Comparison of ENCODE assay signal across 1 cellular context in genomic region chr4:166777760-166778159, GRCh38.
TF ChIP-seq lines count a peak whose summit lies in the region.

No MANE protein-coding gene starts in this region.

TF ChIP-seq in GM12878, 131 proteins besides CTCF, POLR2A, EP300 and RAD21 (continued from another document):
- TF ChIP-seq EED (IDR thresholded peaks at IDR 0.05; ENCODE audit: low read depth), result no peak
- no peak for TF ChIP-seq LARP7 (IDR thresholded peaks at IDR 0.05)
- no peak for TF ChIP-seq PML (IDR thresholded peaks at IDR 0.05; ENCODE audit: low read length)
- peak; percentile 52; the same call in 1 of the 2 replicates for TF ChIP-seq IKZF1 (conservative IDR thresholded peaks at IDR 0.05)
- no peak for TF ChIP-seq CREM (IDR thresholded peaks at IDR 0.05; ENCODE audit: low read depth)
- peak; percentile 67; the same call in 1 of the 2 replicates for TF ChIP-seq BCL11A (IDR thresholded peaks at IDR 0.05; ENCODE audit: low read depth, low read length)
- TF ChIP-seq SMAD5 (IDR thresholded peaks at IDR 0.05; ENCODE audit: low read depth), result no peak
- no peak for TF ChIP-seq USF1 (IDR thresholded peaks at IDR 0.05; ENCODE audit: borderline replicate concordance, extremely low read length, insufficient read depth, low read depth, low read length)
- TF ChIP-seq MEF2A (IDR thresholded peaks at IDR 0.05; ENCODE audit: insufficient read depth, low read depth, low read length), result 0 out of 2 replicates have a peak, but pooled peaks have one; percentile 51
- no peak for TF ChIP-seq TCF12 (IDR thresholded peaks at IDR 0.05; ENCODE audit: low read depth, low read length)
- TF ChIP-seq IRF4 (IDR thresholded peaks at IDR 0.05; ENCODE audit: low read depth, low read length), result 0 out of 2 replicates have a peak, but pooled peaks have one; percentile 20
- peak; percentile 22; the same call in 1 of the 2 replicates for TF ChIP-seq RELB (IDR thresholded peaks at IDR 0.05; ENCODE audit: low read depth)
- no peak for TF ChIP-seq SREBF2 (IDR thresholded peaks at IDR 0.05; ENCODE audit: low read length)
